Comparison of ENCODE assay signal across 8 cellular contexts in the genomic region with DNA sequence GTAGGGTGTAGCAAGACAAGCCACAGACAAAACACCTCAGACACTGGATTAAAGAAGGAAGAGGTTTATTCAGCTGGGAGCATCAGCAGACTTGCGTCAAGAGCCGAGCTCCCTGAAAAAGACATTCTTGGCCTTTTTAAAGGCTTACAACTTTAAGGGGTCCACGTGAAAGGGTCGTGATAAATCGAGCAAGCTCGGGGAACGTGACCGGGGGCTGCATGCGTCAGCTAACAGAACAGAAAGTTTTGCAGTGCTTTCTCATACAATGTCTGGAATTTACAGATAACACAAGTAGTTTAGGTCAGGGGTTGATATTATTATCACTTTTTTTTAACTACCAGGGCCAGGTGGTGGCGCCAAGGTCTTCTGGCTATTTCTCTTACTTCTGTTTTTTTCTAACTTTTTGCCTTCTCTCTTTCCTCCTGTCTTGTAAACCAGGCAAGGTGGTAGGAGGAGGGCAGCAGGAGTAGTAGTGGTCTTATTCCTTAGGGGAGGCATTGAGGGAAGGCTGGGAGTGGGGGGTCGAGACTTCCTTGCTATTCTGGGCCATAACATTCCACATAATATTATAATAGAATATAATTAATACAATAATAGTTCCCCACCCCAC. TPM values are rescaled to one million over a fixed set of nuclear protein-coding genes. Genes with fewer than 3 reads are reported as not detected.
A peak's percentile ranks its signal among the peaks of the same experiment; 100 is the strongest.
DNase-seq lines count a peak whose midpoint lies in the region; ATAC-seq and TF ChIP-seq lines count a peak whose summit lies in the region.

No MANE protein-coding gene starts in this region.

- no peaks in the 10 kb centered on the region for H3K9me3 ChIP-seq in mononuclear cell (ENCODE audit: low read depth, low read length)
- no peaks in the 10 kb centered on the region for H3K9me3 ChIP-seq in HAP-1

- in situ Hi-C loops in astrocyte of the cerebellum (cut with HindIII; ENCODE audit: low sequenced_read_pairs) = no loop called here
- in situ Hi-C loops in HAP-1 (cut with MboI; ENCODE audit: low sequenced_read_pairs) = no loop called here

- H3K27me3 ChIP-seq in BJ (ENCODE audit: control insufficient read depth, insufficient read depth, low read length) (no peaks in the 10 kb centered on the region), mononuclear cell (ENCODE audit: insufficient read depth, low read length) (no peaks in the 10 kb centered on the region), HAP-1 (ENCODE audit: low read depth) (no peaks in the 10 kb centered on the region)

- H3K4me1 ChIP-seq in mononuclear cell (ENCODE audit: insufficient read depth, low read length) = peaks cover 85% of the 10 kb centered on the region
- H3K4me1 ChIP-seq in HAP-1 = peaks cover 31% of the 10 kb centered on the region

- H3K4me3 ChIP-seq in BJ (ENCODE audit: low read depth, low read length) (peak overlapping the region; percentile 50; the same call in 1 of the 2 replicates), astrocyte of the cerebellum (ENCODE audit: low read depth, low read length) (no peak overlapping the region), mononuclear cell (ENCODE audit: low read length) (peak overlapping the region; percentile 49), HAP-1 (no peak overlapping the region)

- TF ChIP-seq CTCF in BJ (IDR thresholded peaks at IDR 0.05; ENCODE audit: insufficient read depth, low read depth, low read length) = peak; percentile 17
- TF ChIP-seq CTCF in LNCAP (IDR thresholded peaks at IDR 0.05) = peak; percentile 22; the same call in 1 of the 2 replicates
- TF ChIP-seq CTCF in astrocyte of the cerebellum (IDR thresholded peaks at IDR 0.05; ENCODE audit: low read depth, low read length, missing control alignments) = peak; percentile 35

- POLR2A ChIA-PET in BJ (lab: Charles Lee) = interaction anchor here (0.5 kb wide), 1 partner anchor 146 kb away, joined by 3 read pairs; no protein-coding TSS in a partner anchor

- ATAC-seq in GM18520 (IDR thresholded peaks at IDR 0.05; ENCODE audit: unreplicated experiment) (no peak), HG03354 (IDR thresholded peaks at IDR 0.05; ENCODE audit: poor library complexity, severe bottlenecking, unreplicated experiment) (no peak)

- H3K36me3 ChIP-seq in BJ (ENCODE audit: control insufficient read depth, insufficient read depth, low read length) (no peaks in the 10 kb centered on the region), HAP-1 (replicated peaks) (no peaks in the 10 kb centered on the region)

- CTCF ChIA-PET in BJ (lab: Yijun Ruan, JAX) = interaction anchor here (1.1 to 2.8 kb wide), 5 partner anchors 9 to 197 kb away, joined by 3 to 13 read pairs (median 5); no protein-coding TSS in a partner anchor

- DNase-seq in BJ (ENCODE audit: low read depth) (no peak), astrocyte of the cerebellum (ENCODE audit: low read depth) (no peak), HAP-1 (ENCODE audit: low spot score in 2 of 2) (no peak), HPDE6-E6E7 (ENCODE audit: extremely low spot score) (no peak)

RNA-seq across cellular contexts. Expression of a gene that starts 0.6 kb away (rescaled TPM):
- 48.4 and 74.2 TPM in 2 replicates for polyA plus RNA-seq in BJ (2011; rRNA removed)
- 12.8 and 17.3 TPM in 2 replicates for polyA minus RNA-seq in BJ (2011; rRNA and poly(A)+ RNA removed)
- total RNA-seq in mononuclear cell = 19.6 TPM

RNA-seq across cellular contexts. Expression of a gene that starts 5.6 kb away (rescaled TPM):
- 23.6 and 38.0 TPM in 2 replicates for polyA plus RNA-seq in BJ (2011; rRNA removed)
- polyA minus RNA-seq in BJ (2011; rRNA and poly(A)+ RNA removed) = 25.3 and 36.5 TPM in 2 replicates
- 62.7 TPM for total RNA-seq in mononuclear cell

RNA-seq across cellular contexts. Expression of a gene that starts 21.0 kb away (rescaled TPM):
- polyA plus RNA-seq in BJ (2011; rRNA removed) = 75.1 and 101 TPM in 2 replicates
- 64.3 and 87.3 TPM in 2 replicates for polyA minus RNA-seq in BJ (2011; rRNA and poly(A)+ RNA removed)
- total RNA-seq in mononuclear cell = 22.1 TPM

RNA-seq across cellular contexts. Expression of a gene that starts 29.3 kb away (rescaled TPM):
- 56.0 and 111 TPM in 2 replicates for polyA plus RNA-seq in BJ (2011; rRNA removed)
- polyA minus RNA-seq in BJ (2011; rRNA and poly(A)+ RNA removed) = 58.8 and 76.7 TPM in 2 replicates
- 213 TPM for total RNA-seq in mononuclear cell

Comparison
In these comparisons a context has a peak if more than half of its experiments do, and no peak if none do; other contexts are left out.
1. H3K4me3 ChIP-seq: peak in BJ (single experiment) and mononuclear cell (single experiment); none in astrocyte of the cerebellum (single experiment) and HAP-1 (single experiment).
2. Peak in every context shown above with its lines, with median percentiles within 50 percentile points of each other: CTCF ChIP-seq.